Comparison of ENCODE assay signal across 15 cellular contexts in the genomic region with DNA sequence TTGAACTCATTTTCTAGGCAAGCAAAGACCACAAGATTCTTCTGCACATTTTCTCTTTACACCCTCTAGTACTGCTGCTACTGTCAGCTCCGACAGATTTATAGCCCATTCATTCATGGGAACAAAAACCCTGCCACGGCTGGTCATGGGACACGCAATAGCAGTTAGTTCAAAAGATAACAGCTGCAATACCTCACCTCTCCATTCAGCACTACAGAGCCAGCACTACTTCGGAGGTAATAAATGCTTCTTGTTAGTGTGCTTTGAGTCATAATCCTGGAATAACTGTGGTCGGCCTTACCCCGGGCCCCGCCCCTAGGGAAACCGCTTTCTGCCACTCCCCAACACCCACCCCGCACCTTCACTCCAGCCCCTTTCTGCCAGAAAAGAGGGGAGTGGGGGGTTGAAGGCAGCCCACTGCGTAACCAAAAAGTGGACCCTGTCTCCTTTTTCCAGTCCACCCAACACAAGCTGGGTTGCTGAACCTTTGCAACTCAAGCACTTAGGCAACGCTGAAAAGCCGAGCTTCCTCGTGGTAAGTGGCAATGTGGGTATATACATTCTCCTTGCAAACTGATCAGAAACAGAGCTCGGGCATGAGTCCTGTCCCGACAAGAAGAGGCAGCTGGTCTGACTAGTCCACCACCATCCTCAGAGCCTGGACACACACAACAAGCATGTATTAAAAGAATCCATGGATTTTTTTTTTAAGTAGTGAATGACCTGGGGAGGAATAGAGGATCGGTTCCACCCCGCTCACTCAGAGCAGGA.
DNase-seq lines count a peak whose midpoint lies in the region; ATAC-seq, FAIRE-seq and TF ChIP-seq lines count a peak whose summit lies in the region.
"Had no signal": no experiment of that assay in that cellular context is flagged by ENCODE, and none has a peak within 500 bp of the region (broad histone marks: within the 10 kb centered on the region; RNA-seq: fewer than 3 reads in every experiment).

No MANE protein-coding gene starts in this region.

- peak; percentile 45 for TF ChIP-seq CTCF in foreskin keratinocyte (conservative IDR thresholded peaks at IDR 0.05)

- H3K27ac ChIP-seq in foreskin keratinocyte = no peak overlapping the region
- H3K27ac ChIP-seq: 22Rv1, gastrocnemius medialis, left ventricle myocardium inferior, parathyroid adenoma had no signal

- intact Hi-C loops in sciatic nerve (cut with DNase I) = no loop called here

- peak; percentile 1 for DNase-seq in DMS53 (lab: John Stamatoyannopoulos, UW)
- DNase-seq in DMS53 treated with DMSO at 0.1 percent for 48 hours (lab: John Stamatoyannopoulos, UW; ENCODE audit: unreplicated experiment) = no peak
- peak; percentile 48 for DNase-seq in RCC 7860 (ENCODE audit: low spot score)
- peak; percentile 51 to 83 for DNase-seq in foreskin keratinocyte
- DNase-seq in sciatic nerve (ENCODE audit: low spot score) = no peak
- DNase-seq in stimulated activated CD4-positive, alpha-beta T cell treated with anti-CD3 and anti-CD28 coated beads, Interleukin-15, amount 100 ng/mL, for 24 hours = no peak
- DNase-seq: DMS 273 treated with DMSO at 0.1 percent for 48 hours, gastrocnemius medialis, left ventricle myocardium inferior, MM.1S had no signal

- no peaks in the 10 kb centered on the region for H3K27me3 ChIP-seq in foreskin keratinocyte

- no peaks in the 10 kb centered on the region for H3K4me1 ChIP-seq in foreskin keratinocyte
- H3K4me1 ChIP-seq: gastrocnemius medialis, left ventricle myocardium inferior, parathyroid adenoma had no signal

- peak; percentile 96 for ATAC-seq in foreskin keratinocyte
- peak; percentile 41 for ATAC-seq in sciatic nerve
- ATAC-seq in HG03439 (IDR thresholded peaks at IDR 0.05; ENCODE audit: unreplicated experiment) = no peak
- no peak for ATAC-seq in HG03280 (IDR thresholded peaks at IDR 0.05; ENCODE audit: unreplicated experiment)
- ATAC-seq: gastrocnemius medialis had no signal

- no peak for FAIRE-seq in RCC 7860 (lab: Jason Lieb, UNC)
- FAIRE-seq: TTC549 had no signal

Comparison
In these comparisons a context has a peak if more than half of its experiments do, and no peak if none do; other contexts are left out.
1. DNase-seq: peak in DMS53 (single experiment), RCC 7860 (single experiment) and foreskin keratinocyte (2 of 2); none in DMS53 treated with DMSO at 0.1 percent for 48 hours (single experiment), sciatic nerve (single experiment) and stimulated activated CD4-positive, alpha-beta T cell treated with anti-CD3 and anti-CD28 coated beads, Interleukin-15, amount 100 ng/mL, for 24 hours (single experiment).
2. ATAC-seq: peak in foreskin keratinocyte (single experiment) and sciatic nerve (single experiment); none in HG03439 (single experiment) and HG03280 (single experiment).